ENCODE assay signal across 10 cellular contexts in genomic region chr17:50558955-50559614, GRCh38. TPM values are rescaled to one million over a fixed set of nuclear protein-coding genes. Genes with fewer than 3 reads are reported as not detected.
DNase-seq lines count a peak whose midpoint lies in the region; TF ChIP-seq lines count a peak whose summit lies in the region.
"Had no signal": no experiment of that assay in that cellular context is flagged by ENCODE, and none has a peak within 500 bp of the region (broad histone marks: within the 10 kb centered on the region; RNA-seq: fewer than 3 reads in every experiment).

No MANE protein-coding gene starts in this region.

- DNase-seq in stimulated activated CD4-positive, alpha-beta T cell treated with anti-CD3 and anti-CD28 coated beads, Interleukin-1b, Interleukin-23, amount 100 ng/mL, for 48 hours: peak; percentile 22
- DNase-seq in stimulated activated CD4-positive, alpha-beta T cell treated with anti-CD3 and anti-CD28 coated beads, Interleukin-2, amount 100 ng/mL, for 48 hours: no peak
- DNase-seq in ascending aorta (ENCODE audit: low spot score in 2 of 2): no peak
- peak in 1 of 2 experiments; percentile 50 for DNase-seq in mesothelial cell of epicardium (ENCODE audit: low spot score in 2 of 2, unreplicated experiment in 2 of 2)
- no peak for DNase-seq in vagina (ENCODE audit: extremely low spot score in 2 of 2)
- no peak for DNase-seq in cerebellar nuclear complex (lab: John Stamatoyannopoulos, UW)
- no peak for DNase-seq in MG63
- no peak for DNase-seq in AG08395 (ENCODE audit: low spot score)
- DNase-seq: NCI-H1417 treated with DMSO at 0.1 percent for 48 hours had no signal

- H3K27ac ChIP-seq in ascending aorta: peak overlapping the region in 1 of 2 donors; percentile 22
- peak overlapping the region; percentile 92 for H3K27ac ChIP-seq in vagina
- H3K27ac ChIP-seq: VCaP had no signal

- H3K4me3 ChIP-seq in ascending aorta (peak overlapping the region; percentile 57 to 74), vagina (peak overlapping the region; percentile 55 to 79), MG63 (no peak overlapping the region)

- H3K27ac Mint-ChIP-seq in mesothelial cell of epicardium: no peak overlapping the region

- H3K4me3 Mint-ChIP-seq in mesothelial cell of epicardium: peak overlapping the region; percentile 73

- H3K36me3 ChIP-seq in ascending aorta (peaks cover 7 to 12% of the 10 kb centered on the region in 2 donors), vagina (no peaks in the 10 kb centered on the region), MG63 (peaks cover 4% of the 10 kb centered on the region; the same call in 1 of the 2 replicates)

- H3K4me1 Mint-ChIP-seq in mesothelial cell of epicardium: peaks cover 23% of the 10 kb centered on the region

- H3K27me3 ChIP-seq in ascending aorta: peaks cover 10% of the 10 kb centered on the region
- no peaks in the 10 kb centered on the region for H3K27me3 ChIP-seq in vagina
- peaks cover 25% of the 10 kb centered on the region for H3K27me3 ChIP-seq in MG63

- no peak for TF ChIP-seq CTCF in ascending aorta (IDR thresholded peaks at IDR 0.05)
- TF ChIP-seq CTCF in mesothelial cell of epicardium (IDR thresholded peaks at IDR 0.05; ENCODE audit: unreplicated experiment): no peak
- TF ChIP-seq CTCF in vagina (IDR thresholded peaks at IDR 0.05): no peak

- intact Hi-C loops in ascending aorta (cut with DNase I) (no loop called here), vagina (cut with DNase I) (no loop called here)

- H3K36me3 Mint-ChIP-seq in mesothelial cell of epicardium: peaks cover 4% of the 10 kb centered on the region

- H3K27me3 Mint-ChIP-seq in mesothelial cell of epicardium (ENCODE audit: low read depth): peaks cover 61% of the 10 kb centered on the region

- H3K9me3 Mint-ChIP-seq in mesothelial cell of epicardium: no peaks in the 10 kb centered on the region

- TF ChIP-seq POLR2A in vagina (IDR thresholded peaks at IDR 0.05): no peak

- H3K4me1 ChIP-seq in ascending aorta (peaks cover 17 to 34% of the 10 kb centered on the region in 2 donors), vagina (peaks cover 60% of the 10 kb centered on the region)

- H3K9me3 ChIP-seq in ascending aorta (no peaks in the 10 kb centered on the region), vagina (no peaks in the 10 kb centered on the region), MG63 (no peaks in the 10 kb centered on the region)

RNA-seq across cellular contexts. Expression of gene CACNA1G, which starts 1.4 kb away (rescaled TPM):
- total RNA-seq in ascending aorta: 1.2 TPM
- total RNA-seq in mesothelial cell of epicardium: 26.1 to 29.0 TPM (median 26.9 TPM) in 3 replicates
- total RNA-seq in vagina: 4.9 TPM
- total RNA-seq in MG63 (2014; rRNA removed; shearing (Covaris generic); ENCODE audit: low replicate concordance): not detected in 2 replicates

RNA-seq across cellular contexts. Expression of gene SPATA20, which starts 12.1 kb away (rescaled TPM):
- total RNA-seq in ascending aorta (463 TPM), mesothelial cell of epicardium (71.3 to 71.7 TPM (median 71.4 TPM) in 3 replicates), vagina (73.4 TPM)
- 52.1 and 59.6 TPM in 2 replicates for total RNA-seq in MG63 (2014; rRNA removed; shearing (Covaris generic); ENCODE audit: low replicate concordance)

RNA-seq across cellular contexts. Expression of gene EPN3, which starts 26.6 kb away (rescaled TPM):
- total RNA-seq in ascending aorta (0.85 TPM), mesothelial cell of epicardium (14.2 to 15.1 TPM (median 14.7 TPM) in 3 replicates), vagina (21.9 TPM)
- total RNA-seq in MG63 (2014; rRNA removed; shearing (Covaris generic); ENCODE audit: low replicate concordance): not detected in 2 replicates

RNA-seq across cellular contexts. Expression of gene MYCBPAP, which starts 50.8 kb away (rescaled TPM):
- total RNA-seq in ascending aorta (7.9 TPM), mesothelial cell of epicardium (5.1 to 6.5 TPM (median 6.1 TPM) in 3 replicates), vagina (not detected)
- not detected in 2 replicates for total RNA-seq in MG63 (2014; rRNA removed; shearing (Covaris generic); ENCODE audit: low replicate concordance)
